ENCODE assay signal across 11 cellular contexts in genomic region chr1:234564035-234565029, GRCh38. TPM values are rescaled to one million over a fixed set of nuclear protein-coding genes. Genes with fewer than 3 reads are reported as not detected.
A peak's percentile ranks its signal among the peaks of the same experiment; 100 is the strongest.
DNase-seq lines count a peak whose midpoint lies in the region; ATAC-seq and TF ChIP-seq lines count a peak whose summit lies in the region.
"Had no signal": no experiment of that assay in that cellular context is flagged by ENCODE, and none has a peak within 500 bp of the region (broad histone marks: within the 10 kb centered on the region; RNA-seq: fewer than 3 reads in every experiment).

No MANE protein-coding gene starts in this region.

- in situ Hi-C loops in Panc1 (cut with HindIII; ENCODE audit: low pct_unique_long_range_greater_than_20kb, low sequenced_read_pairs) = no loop called here

- H3K27ac ChIP-seq in Panc1 (ENCODE audit: low read length) = peak overlapping the region; percentile 72; the same call in 1 of the 2 replicates

- ATAC-seq in Panc1 = peak; percentile 98
- ATAC-seq: effector memory CD8-positive, alpha-beta T cell; stimulated activated memory B cell treated with anti-CD40 and anti-IgM and Interleukin-4, amounts not matched to agents 10 μg/mL and 1 μg/mL and 100 μg/mL, for 72 hours had no signal

- POLR2A ChIA-PET in Panc1 (lab: Charles Lee) = no interaction called here

- H3K4me1 ChIP-seq in Panc1 (ENCODE audit: control insufficient read depth, insufficient read depth, low read length) = peaks cover 19% of the 10 kb centered on the region

- no peak for TF ChIP-seq CTCF in Panc1 (IDR thresholded peaks at IDR 0.05)

- H3K36me3 ChIP-seq in Panc1 (ENCODE audit: control insufficient read depth, insufficient read depth, low read length) = no peaks in the 10 kb centered on the region

- H3K9me3 ChIP-seq in Panc1 (ENCODE audit: control insufficient read depth, insufficient read depth, low read depth, low read length) = no peaks in the 10 kb centered on the region

- H3K27me3 ChIP-seq in Panc1 (ENCODE audit: control insufficient read depth, insufficient read depth, low read length) = no peaks in the 10 kb centered on the region

- CTCF ChIA-PET in Panc1 (lab: Charles Lee) = no interaction called here

- intact Hi-C loops in Panc1 (cut with micrococcal nuclease; ENCODE audit: unreplicated experiment) = no loop called here

- H3K4me3 ChIP-seq in Panc1 (ENCODE audit: low read depth in 2 of 2, low read length in 2 of 2) = no peak overlapping the region
- no peak overlapping the region for H3K4me3 ChIP-seq in skeletal muscle cell (ENCODE audit: low read depth, low read length)

- BruUV-seq in Panc1 (replicated peaks; lab: Mats Ljungman, UMichigan) = no TSS peak

- DNase-seq in NCI-H2107 treated with DMSO at 0.1 percent for 48 hours (lab: John Stamatoyannopoulos, UW; ENCODE audit: unreplicated experiment) (peak; percentile 8), NCI-H2107 (lab: John Stamatoyannopoulos, UW) (no peak), Panc1 (ENCODE audit: low read depth, low spot score) (peak; percentile 99), fibroblast of gingiva (ENCODE audit: low read depth) (peak; percentile 20), skeletal muscle cell (ENCODE audit: low read depth) (peak; percentile 65), NCI-H2196 (lab: John Stamatoyannopoulos, UW; ENCODE audit: unreplicated experiment) (no peak), T-helper 9 cell (no peak)
- DNase-seq in activated effector memory CD4-positive, alpha-beta T cell treated with Interleukin-2 at 50 U/mL for 16 hours = no peak
- DNase-seq: activated CD4-positive, alpha-beta T cell treated with anti-CD3 and anti-CD28 coated beads for 4 hours; effector memory CD8-positive, alpha-beta T cell had no signal

RNA-seq across cellular contexts. Expression of gene IRF2BP2, which starts 45.6 kb away (rescaled TPM):
- total RNA-seq in Panc1 (2021; ENCODE audit: unreplicated experiment) = 187 TPM
- polyA plus RNA-seq in Panc1 (2012; ENCODE audit: insufficient read length) = 155 TPM

Comparison
In these comparisons a context has a peak if more than half of its experiments do, and no peak if none do; other contexts are left out.
1. DNase-seq: peak in NCI-H2107 treated with DMSO at 0.1 percent for 48 hours (single experiment), Panc1 (single experiment), fibroblast of gingiva (single experiment) and skeletal muscle cell (single experiment); none in NCI-H2107 (single experiment), NCI-H2196 (single experiment), activated effector memory CD4-positive, alpha-beta T cell treated with Interleukin-2 at 50 U/mL for 16 hours (single experiment) and T-helper 9 cell (single experiment).